8 cellular contexts compared by ENCODE assay signal in the genomic region with DNA sequence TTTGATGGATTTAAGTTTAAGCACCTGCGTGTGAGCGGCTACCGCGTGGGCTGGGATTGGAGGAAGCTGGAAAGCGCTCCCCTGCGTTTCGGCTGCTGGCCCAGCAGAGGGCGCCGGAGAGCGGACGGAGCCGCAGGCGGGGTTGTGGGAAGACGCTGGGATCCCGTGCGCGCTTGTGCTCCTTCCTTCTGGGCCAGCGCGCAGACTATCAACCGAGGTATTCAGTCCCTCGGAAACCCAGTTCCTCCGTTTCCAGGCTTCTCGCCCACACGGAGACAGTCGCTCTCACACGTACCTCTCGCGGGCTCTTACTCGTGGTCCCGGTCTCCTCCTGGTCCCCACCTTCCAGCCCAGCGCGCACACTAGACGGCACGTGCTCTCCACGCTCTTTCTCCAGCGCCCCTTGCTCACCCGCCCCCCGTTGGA. TPM values are rescaled to one million over a fixed set of nuclear protein-coding genes. Genes with fewer than 3 reads are reported as not detected.
A peak's percentile ranks its signal among the peaks of the same experiment; 100 is the strongest.
DNase-seq lines count a peak whose midpoint lies in the region; ATAC-seq and TF ChIP-seq lines count a peak whose summit lies in the region.
"Had no signal": no experiment of that assay in that cellular context is flagged by ENCODE, and none has a peak within 500 bp of the region (broad histone marks: within the 10 kb centered on the region; RNA-seq: fewer than 3 reads in every experiment).

No MANE protein-coding gene starts in this region.

- TF ChIP-seq CTCF in fibroblast of villous mesenchyme (IDR thresholded peaks at IDR 0.05; ENCODE audit: insufficient read depth, low read depth, low read length): peak; percentile 69

- H3K4me1 Mint-ChIP-seq in IgD-negative memory B cell: peaks cover 0 to 2% (median 0%) of the 10 kb centered on the region in 3 donors

- H3K36me3 Mint-ChIP-seq in IgD-negative memory B cell: peaks cover 4% of the 10 kb centered on the region

- peak overlapping the region in 2 of 3 donors; percentile 13 to 17 for H3K27ac Mint-ChIP-seq in IgD-negative memory B cell

- ATAC-seq in GM19324 (IDR thresholded peaks at IDR 0.05; ENCODE audit: low FRiP score, unreplicated experiment): no peak
- no peak for ATAC-seq in GM18873 (IDR thresholded peaks at IDR 0.05; ENCODE audit: low FRiP score, unreplicated experiment)

- H3K27me3 Mint-ChIP-seq in IgD-negative memory B cell: no peaks in the 10 kb centered on the region

- peak; percentile 24 for DNase-seq in activated T-cell treated with anti-CD3 and anti-CD28 coated beads for 1 hour (ENCODE audit: low read depth)
- peak; percentile 12 for DNase-seq in fibroblast of villous mesenchyme (ENCODE audit: low read depth)
- peak; percentile 6 for DNase-seq in pons (ENCODE audit: low spot score)
- no peak for DNase-seq in central memory CD4-positive, alpha-beta T cell

- no peak overlapping the region for H3K4me3 ChIP-seq in fibroblast of villous mesenchyme (ENCODE audit: low read depth, low read length)
- H3K4me3 ChIP-seq: skin epidermis had no signal

- H3K9me3 Mint-ChIP-seq in IgD-negative memory B cell: no peaks in the 10 kb centered on the region

- H3K4me3 Mint-ChIP-seq in IgD-negative memory B cell: peak overlapping the region in 2 of 4 donors; percentile 22 to 75

RNA-seq across cellular contexts. Expression of gene EPN1, which starts 28.8 kb away (rescaled TPM):
- 29.9 TPM for polyA plus RNA-seq in IgD-negative memory B cell
- total RNA-seq in fibroblast of villous mesenchyme: 17.7 and 31.2 TPM in 2 replicates

RNA-seq across cellular contexts. Expression of gene NLRP9, which starts 34.4 kb away (rescaled TPM):
- polyA plus RNA-seq in IgD-negative memory B cell: not detected
- total RNA-seq in fibroblast of villous mesenchyme: not detected in 2 replicates

RNA-seq across cellular contexts. Expression of gene U2AF2, which starts 49.0 kb away (rescaled TPM):
- 14.2 TPM for polyA plus RNA-seq in IgD-negative memory B cell
- total RNA-seq in fibroblast of villous mesenchyme: 99.9 and 111 TPM in 2 replicates

RNA-seq across cellular contexts. Expression of gene RFPL4A, which starts 55.1 kb away (rescaled TPM):
- polyA plus RNA-seq in IgD-negative memory B cell: not detected
- not detected in 2 replicates for total RNA-seq in fibroblast of villous mesenchyme

RNA-seq across cellular contexts. Expression of gene CCDC106, which starts 55.8 kb away (rescaled TPM):
- 16.0 TPM for polyA plus RNA-seq in IgD-negative memory B cell
- total RNA-seq in fibroblast of villous mesenchyme: 7.8 and 9.0 TPM in 2 replicates
